22 cellular contexts compared by ENCODE assay signal in the genomic region with DNA sequence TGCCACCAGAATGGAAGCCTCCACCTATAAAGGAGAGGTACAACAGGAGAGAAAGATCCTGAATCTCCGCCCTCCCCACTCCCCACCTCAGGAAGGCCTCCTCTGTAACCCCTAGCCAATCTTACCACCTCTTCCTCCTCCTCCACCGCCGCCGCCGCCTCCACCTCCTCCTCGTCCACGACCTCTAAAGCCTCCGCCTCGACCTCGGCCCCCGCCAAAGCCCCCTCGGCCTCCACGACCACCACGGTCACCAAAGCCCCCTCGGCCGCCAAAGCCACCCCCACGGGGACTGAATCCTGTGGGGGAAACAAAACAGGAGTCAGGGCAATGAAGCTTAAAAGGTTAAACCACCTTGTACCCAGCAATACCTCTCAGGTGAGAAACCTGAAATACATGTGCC.
"Had no signal": no experiment of that assay in that cellular context is flagged by ENCODE, and none has a peak within 500 bp of the region (broad histone marks: within the 10 kb centered on the region; RNA-seq: fewer than 3 reads in every experiment).

No MANE protein-coding gene starts in this region.

- H3K9me3 ChIP-seq: esophagus muscularis mucosa, heart right ventricle, right lobe of liver, thyroid gland, upper lobe of right lung had no signal

- H3K4me3 ChIP-seq: esophagus muscularis mucosa, heart right ventricle, right lobe of liver, SK-N-MC, thyroid gland, upper lobe of right lung had no signal

- DNase-seq: activated CD4-positive, alpha-beta memory T cell treated with anti-CD3 and anti-CD28 coated beads for 36 hours; activated CD4-positive, alpha-beta T cell treated with anti-CD3 and anti-CD28 coated beads, Interleukin-2, amount 10 ng/mL, durations not matched to agents 24 days and 14 days; activated T-cell treated with anti-CD3 and anti-CD28 coated beads, Interleukin-2, amount 50 U/mL, for 72 hours; amniotic stem cell; caudate nucleus; cortex of kidney; endodermal cell; foreskin keratinocyte; heart right ventricle; midbrain; naive thymus-derived CD4-positive, alpha-beta T cell; occipital lobe; right lobe of liver; stimulated activated CD4-positive, alpha-beta T cell treated with anti-CD3 and anti-CD28 coated beads, Interleukin-4, amount 100 ng/mL, for 1 hour; stimulated activated naive CD8-positive, alpha-beta T cell treated with anti-CD3 and anti-CD28 coated beads, Interleukin-15, amount 100 ng/mL, for 72 hours; substantia nigra; thyroid gland; upper lobe of right lung had no signal

- H3K27me3 ChIP-seq: esophagus muscularis mucosa, foreskin keratinocyte, heart right ventricle, right lobe of liver, thyroid gland, upper lobe of right lung had no signal

- FAIRE-seq: TTC549 had no signal

- H3K27ac ChIP-seq: esophagus muscularis mucosa, foreskin keratinocyte, heart right ventricle, right lobe of liver, SK-N-MC, thyroid gland, upper lobe of right lung had no signal

- ATAC-seq: activated CD4-positive, CD25-positive, alpha-beta regulatory T cell treated with anti-CD3 and anti-CD28 coated beads, Interleukin-2, amount 50 U/mL, for 24 hours; activated T-cell treated with anti-CD3 and anti-CD28 coated beads, Interleukin-2, amount 50 U/mL, for 72 hours; foreskin keratinocyte; naive thymus-derived CD4-positive, alpha-beta T cell; right lobe of liver; stimulated activated naive CD8-positive, alpha-beta T cell treated with anti-CD3 and anti-CD28 coated beads, Interleukin-15, amount 100 ng/mL, for 72 hours; upper lobe of right lung had no signal
